22 cellular contexts compared by ENCODE assay signal in the genomic region with DNA sequence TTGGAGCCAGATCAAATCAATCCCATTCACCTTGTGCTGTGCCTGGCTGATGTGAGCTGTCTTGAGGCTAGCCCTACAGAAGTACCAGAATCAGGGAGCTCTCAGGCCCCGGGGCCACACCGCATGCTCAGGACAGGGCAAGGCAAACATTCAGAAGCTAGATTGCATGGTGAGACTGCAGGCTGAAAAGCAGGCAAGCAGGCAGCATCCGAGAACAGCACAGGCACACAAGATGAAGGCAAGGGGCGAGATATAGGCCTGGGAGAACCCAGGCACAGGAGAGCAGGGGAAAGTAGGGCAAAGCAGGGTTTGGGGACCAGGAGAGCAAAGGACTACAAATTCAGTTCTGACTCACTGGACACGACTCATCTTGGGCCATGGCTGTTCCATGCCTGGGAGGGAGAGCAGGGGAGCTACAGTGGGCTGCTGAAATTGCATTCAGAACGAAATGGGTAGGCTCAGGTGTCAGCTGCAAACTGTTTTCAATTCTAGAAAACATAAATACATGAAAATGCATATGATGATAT. TPM values are rescaled to one million over a fixed set of nuclear protein-coding genes. Genes with fewer than 3 reads are reported as not detected.
"Had no signal": no experiment of that assay in that cellular context is flagged by ENCODE, and none has a peak within 500 bp of the region (broad histone marks: within the 10 kb centered on the region; RNA-seq: fewer than 3 reads in every experiment).

No MANE protein-coding gene starts in this region.

- H3K9me3 Mint-ChIP-seq: activated CD8-positive, alpha-beta T cell treated with anti-CD3 and anti-CD28 coated beads for 36 hours; activated naive CD4-positive, alpha-beta T cell treated with anti-CD3 and anti-CD28 coated beads, Interleukin-2, amount 50 U/mL, for 24 hours; activated T-cell treated with anti-CD3 and anti-CD28 coated beads, Interleukin-2, amount 50 U/mL, for 4 hours; naive B cell; neural progenitor cell; WTC11 had no signal

- H2AFZ ChIP-seq: neural progenitor cell had no signal

- H3K4me1 Mint-ChIP-seq: activated naive CD4-positive, alpha-beta T cell treated with anti-CD3 and anti-CD28 coated beads, Interleukin-2, amount 50 U/mL, for 24 hours; naive B cell; T-helper 17 cell had no signal

- H3K27ac ChIP-seq: brain microvascular endothelial cell, gastroesophageal sphincter, heart right ventricle, neural progenitor cell, ovary, suprapubic skin, upper lobe of left lung had no signal

- H3K9ac ChIP-seq: neural progenitor cell had no signal

- H3K36me3 ChIP-seq: brain microvascular endothelial cell, gastroesophageal sphincter, heart right ventricle, neural progenitor cell, ovary, suprapubic skin, upper lobe of left lung had no signal

- H3K27me3 ChIP-seq: brain microvascular endothelial cell, neural progenitor cell, ovary, suprapubic skin, upper lobe of left lung had no signal

- H3K4me3 Mint-ChIP-seq: activated CD8-positive, alpha-beta T cell treated with anti-CD3 and anti-CD28 coated beads for 36 hours; activated naive CD4-positive, alpha-beta T cell treated with anti-CD3 and anti-CD28 coated beads, Interleukin-2, amount 50 U/mL, for 24 hours; activated T-cell treated with anti-CD3 and anti-CD28 coated beads, Interleukin-2, amount 50 U/mL, for 4 hours; naive B cell; neural progenitor cell; T-helper 17 cell; WTC11 had no signal

- H3K27ac Mint-ChIP-seq: activated CD8-positive, alpha-beta T cell treated with anti-CD3 and anti-CD28 coated beads for 36 hours; activated naive CD4-positive, alpha-beta T cell treated with anti-CD3 and anti-CD28 coated beads, Interleukin-2, amount 50 U/mL, for 24 hours; naive B cell; neural progenitor cell; T-helper 17 cell; WTC11 had no signal

- DNase-seq: activated CD4-positive, alpha-beta T cell treated with anti-CD3 and anti-CD28 coated beads for 4 hours; activated CD8-positive, alpha-beta T cell treated with anti-CD3 and anti-CD28 coated beads for 36 hours; activated effector memory CD4-positive, alpha-beta T cell treated with Interleukin-2 at 50 U/mL for 16 hours; activated T-cell treated with anti-CD3 and anti-CD28 coated beads, Interleukin-2, amount 50 U/mL, for 4 hours; amygdala; brain microvascular endothelial cell; cerebellar nuclear complex; effector CD8-positive, alpha-beta T cell; heart right ventricle; naive B cell; ovary; stimulated activated CD4-positive, alpha-beta T cell treated with anti-CD3 and anti-CD28 coated beads, Interleukin-4, amount 100 ng/mL, for 24 hours; stimulated activated naive CD4-positive, alpha-beta T cell treated with Interleukin-2 at 50 U/mL for 16 hours; T-helper 17 cell; upper lobe of left lung had no signal

- H3K4me2 ChIP-seq: neural progenitor cell had no signal

- H3K9me3 ChIP-seq: gastroesophageal sphincter, heart right ventricle, ovary, suprapubic skin, upper lobe of left lung had no signal

- ATAC-seq: activated CD8-positive, alpha-beta T cell treated with anti-CD3 and anti-CD28 coated beads for 36 hours; activated T-cell treated with anti-CD3 and anti-CD28 coated beads, Interleukin-2, amount 50 U/mL, for 4 hours; gastroesophageal sphincter; heart right ventricle; left lobe of liver; T-helper 17 cell had no signal

- H3K4me3 ChIP-seq: gastroesophageal sphincter, heart right ventricle, neural progenitor cell, ovary, suprapubic skin, upper lobe of left lung had no signal

- H3K36me3 Mint-ChIP-seq: activated naive CD4-positive, alpha-beta T cell treated with anti-CD3 and anti-CD28 coated beads, Interleukin-2, amount 50 U/mL, for 24 hours; naive B cell; neural progenitor cell; WTC11 had no signal

- H3K4me1 ChIP-seq: gastroesophageal sphincter, suprapubic skin, upper lobe of left lung had no signal

- H3K27me3 Mint-ChIP-seq: activated CD8-positive, alpha-beta T cell treated with anti-CD3 and anti-CD28 coated beads for 36 hours; activated naive CD4-positive, alpha-beta T cell treated with anti-CD3 and anti-CD28 coated beads, Interleukin-2, amount 50 U/mL, for 24 hours; naive B cell had no signal

RNA-seq across cellular contexts. Expression of gene GALNT14, which starts 59.6 kb away (rescaled TPM):
- total RNA-seq: lung microvascular endothelial cell, T-helper 17 cell had no signal
